ENCODE assay signal across 1 cellular context in genomic region chr1:156480411-156481192, GRCh38.
TF ChIP-seq lines count a peak whose summit lies in the region.

No MANE protein-coding gene starts in this region.

TF ChIP-seq in K562, 482 proteins besides CTCF, POLR2A, EP300 and RAD21 (continued from another document and continues in another):
- TF ChIP-seq CTCFL (IDR thresholded peaks at IDR 0.05; ENCODE audit: borderline replicate concordance, insufficient read depth, low read depth, low read length, poor library complexity, severe bottlenecking) (peak; percentile 90), ZNF639 (CRISPR knock-in tag; conservative IDR thresholded peaks at IDR 0.05 in 1 of 2, IDR thresholded peaks at IDR 0.05 in 1 of 2) (no peak), CREB1 (IDR thresholded peaks at IDR 0.05) (0 out of 2 replicates have a peak, but pooled peaks have one; percentile 19), CREB1 (CRISPR knock-in tag; IDR thresholded peaks at IDR 0.05) (peak; percentile 52; the same call in 1 of the 2 replicates), RBFOX2 (IDR thresholded peaks at IDR 0.05; ENCODE audit: low read depth, low read length) (0 out of 2 replicates have a peak, but pooled peaks have one; percentile 18), ZNF197 (CRISPR knock-in tag; IDR thresholded peaks at IDR 0.05; ENCODE audit: low read depth) (no peak), PCBP2 (IDR thresholded peaks at IDR 0.05; ENCODE audit: low read depth, low read length, poor library complexity, severe bottlenecking) (no peak), EWSR1 (IDR thresholded peaks at IDR 0.05; ENCODE audit: borderline replicate concordance, low read depth, partially characterized antibody) (no peak), TCF3 (CRISPR knock-in tag; IDR thresholded peaks at IDR 0.05) (no peak), TCF7 (IDR thresholded peaks at IDR 0.05; ENCODE audit: borderline replicate concordance) (no peak), DPF2 (IDR thresholded peaks at IDR 0.05) (no peak), ELF2 (CRISPR knock-in tag; IDR thresholded peaks at IDR 0.05) (no peak), KAT7 (CRISPR knock-in tag; IDR thresholded peaks at IDR 0.05; ENCODE audit: borderline replicate concordance) (0 out of 2 replicates have a peak, but pooled peaks have one; percentile 13), SOX6 (IDR thresholded peaks at IDR 0.05) (no peak), HDAC2 (IDR thresholded peaks at IDR 0.05) (no peak), VEZF1 (CRISPR knock-in tag; IDR thresholded peaks at IDR 0.05) (peak; percentile 45), DEAF1 (CRISPR knock-in tag; IDR thresholded peaks at IDR 0.05) (no peak), MECOM (CRISPR knock-in tag; IDR thresholded peaks at IDR 0.05) (no peak), ZBTB7A (IDR thresholded peaks at IDR 0.05; ENCODE audit: borderline replicate concordance, control insufficient read depth, low read depth, low read length) (peak; percentile 70; the same call in 1 of the 2 replicates), CREB3 (tag; conservative IDR thresholded peaks at IDR 0.05; ENCODE audit: low read depth) (no peak), HMBOX1 (IDR thresholded peaks at IDR 0.05) (no peak), ETV1 (tag; conservative IDR thresholded peaks at IDR 0.05; ENCODE audit: low read depth) (0 out of 2 replicates have a peak, but pooled peaks have one; percentile 14), POLR2G (IDR thresholded peaks at IDR 0.05; ENCODE audit: low read depth, low read length) (peak; percentile 31; the same call in 1 of the 2 replicates), NR4A1 (CRISPR knock-in tag; IDR thresholded peaks at IDR 0.05) (no peak), NR4A1 (tag; IDR thresholded peaks at IDR 0.05) (no peak), ZBTB11 (CRISPR knock-in tag; IDR thresholded peaks at IDR 0.05) (no peak), ZNF764 (CRISPR knock-in tag; IDR thresholded peaks at IDR 0.05; ENCODE audit: low read depth) (peak; percentile 95), E2F6 (IDR thresholded peaks at IDR 0.05; ENCODE audit: borderline replicate concordance in 1 of 2, extremely low read depth in 1 of 2, insufficient read depth in 1 of 2, insufficient read length in 1 of 2, low read depth in 1 of 2, low read length in 1 of 2, poor library complexity in 1 of 2, severe bottlenecking in 1 of 2) (no peak), SAFB (IDR thresholded peaks at IDR 0.05; ENCODE audit: borderline replicate concordance, low read depth, low read length) (no peak), CREM (IDR thresholded peaks at IDR 0.05; ENCODE audit: low read depth) (peak; percentile 66)
- TF ChIP-seq, protein P1, sequence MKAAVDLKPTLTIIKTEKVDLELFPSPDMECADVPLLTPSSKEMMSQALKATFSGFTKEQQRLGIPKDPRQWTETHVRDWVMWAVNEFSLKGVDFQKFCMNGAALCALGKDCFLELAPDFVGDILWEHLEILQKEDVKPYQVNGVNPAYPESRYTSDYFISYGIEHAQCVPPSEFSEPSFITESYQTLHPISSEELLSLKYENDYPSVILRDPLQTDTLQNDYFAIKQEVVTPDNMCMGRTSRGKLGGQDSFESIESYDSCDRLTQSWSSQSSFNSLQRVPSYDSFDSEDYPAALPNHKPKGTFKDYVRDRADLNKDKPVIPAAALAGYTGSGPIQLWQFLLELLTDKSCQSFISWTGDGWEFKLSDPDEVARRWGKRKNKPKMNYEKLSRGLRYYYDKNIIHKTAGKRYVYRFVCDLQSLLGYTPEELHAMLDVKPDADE (conservative IDR thresholded peaks at IDR 0.05; ENCODE audit: control insufficient read depth, low read depth, low read length), result no peak
- TF ChIP-seq, protein P2, sequence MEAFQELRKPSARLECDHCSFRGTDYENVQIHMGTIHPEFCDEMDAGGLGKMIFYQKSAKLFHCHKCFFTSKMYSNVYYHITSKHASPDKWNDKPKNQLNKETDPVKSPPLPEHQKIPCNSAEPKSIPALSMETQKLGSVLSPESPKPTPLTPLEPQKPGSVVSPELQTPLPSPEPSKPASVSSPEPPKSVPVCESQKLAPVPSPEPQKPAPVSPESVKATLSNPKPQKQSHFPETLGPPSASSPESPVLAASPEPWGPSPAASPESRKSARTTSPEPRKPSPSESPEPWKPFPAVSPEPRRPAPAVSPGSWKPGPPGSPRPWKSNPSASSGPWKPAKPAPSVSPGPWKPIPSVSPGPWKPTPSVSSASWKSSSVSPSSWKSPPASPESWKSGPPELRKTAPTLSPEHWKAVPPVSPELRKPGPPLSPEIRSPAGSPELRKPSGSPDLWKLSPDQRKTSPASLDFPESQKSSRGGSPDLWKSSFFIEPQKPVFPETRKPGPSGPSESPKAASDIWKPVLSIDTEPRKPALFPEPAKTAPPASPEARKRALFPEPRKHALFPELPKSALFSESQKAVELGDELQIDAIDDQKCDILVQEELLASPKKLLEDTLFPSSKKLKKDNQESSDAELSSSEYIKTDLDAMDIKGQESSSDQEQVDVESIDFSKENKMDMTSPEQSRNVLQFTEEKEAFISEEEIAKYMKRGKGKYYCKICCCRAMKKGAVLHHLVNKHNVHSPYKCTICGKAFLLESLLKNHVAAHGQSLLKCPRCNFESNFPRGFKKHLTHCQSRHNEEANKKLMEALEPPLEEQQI (IDR thresholded peaks at IDR 0.05), result no peak
- TF ChIP-seq, protein P3, sequence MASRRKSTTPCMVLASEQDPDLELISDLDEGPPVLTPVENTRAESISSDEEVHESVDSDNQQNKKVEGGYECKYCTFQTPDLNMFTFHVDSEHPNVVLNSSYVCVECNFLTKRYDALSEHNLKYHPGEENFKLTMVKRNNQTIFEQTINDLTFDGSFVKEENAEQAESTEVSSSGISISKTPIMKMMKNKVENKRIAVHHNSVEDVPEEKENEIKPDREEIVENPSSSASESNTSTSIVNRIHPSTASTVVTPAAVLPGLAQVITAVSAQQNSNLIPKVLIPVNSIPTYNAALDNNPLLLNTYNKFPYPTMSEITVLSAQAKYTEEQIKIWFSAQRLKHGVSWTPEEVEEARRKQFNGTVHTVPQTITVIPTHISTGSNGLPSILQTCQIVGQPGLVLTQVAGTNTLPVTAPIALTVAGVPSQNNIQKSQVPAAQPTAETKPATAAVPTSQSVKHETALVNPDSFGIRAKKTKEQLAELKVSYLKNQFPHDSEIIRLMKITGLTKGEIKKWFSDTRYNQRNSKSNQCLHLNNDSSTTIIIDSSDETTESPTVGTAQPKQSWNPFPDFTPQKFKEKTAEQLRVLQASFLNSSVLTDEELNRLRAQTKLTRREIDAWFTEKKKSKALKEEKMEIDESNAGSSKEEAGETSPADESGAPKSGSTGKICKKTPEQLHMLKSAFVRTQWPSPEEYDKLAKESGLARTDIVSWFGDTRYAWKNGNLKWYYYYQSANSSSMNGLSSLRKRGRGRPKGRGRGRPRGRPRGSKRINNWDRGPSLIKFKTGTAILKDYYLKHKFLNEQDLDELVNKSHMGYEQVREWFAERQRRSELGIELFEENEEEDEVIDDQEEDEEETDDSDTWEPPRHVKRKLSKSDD (conservative IDR thresholded peaks at IDR 0.05; ENCODE audit: low read length), result no peak
- TF ChIP-seq, protein P4, sequence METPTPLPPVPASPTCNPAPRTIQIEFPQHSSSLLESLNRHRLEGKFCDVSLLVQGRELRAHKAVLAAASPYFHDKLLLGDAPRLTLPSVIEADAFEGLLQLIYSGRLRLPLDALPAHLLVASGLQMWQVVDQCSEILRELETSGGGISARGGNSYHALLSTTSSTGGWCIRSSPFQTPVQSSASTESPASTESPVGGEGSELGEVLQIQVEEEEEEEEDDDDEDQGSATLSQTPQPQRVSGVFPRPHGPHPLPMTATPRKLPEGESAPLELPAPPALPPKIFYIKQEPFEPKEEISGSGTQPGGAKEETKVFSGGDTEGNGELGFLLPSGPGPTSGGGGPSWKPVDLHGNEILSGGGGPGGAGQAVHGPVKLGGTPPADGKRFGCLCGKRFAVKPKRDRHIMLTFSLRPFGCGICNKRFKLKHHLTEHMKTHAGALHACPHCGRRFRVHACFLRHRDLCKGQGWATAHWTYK (CRISPR knock-in tag; IDR thresholded peaks at IDR 0.05), result no peak
